In the genomic region with DNA sequence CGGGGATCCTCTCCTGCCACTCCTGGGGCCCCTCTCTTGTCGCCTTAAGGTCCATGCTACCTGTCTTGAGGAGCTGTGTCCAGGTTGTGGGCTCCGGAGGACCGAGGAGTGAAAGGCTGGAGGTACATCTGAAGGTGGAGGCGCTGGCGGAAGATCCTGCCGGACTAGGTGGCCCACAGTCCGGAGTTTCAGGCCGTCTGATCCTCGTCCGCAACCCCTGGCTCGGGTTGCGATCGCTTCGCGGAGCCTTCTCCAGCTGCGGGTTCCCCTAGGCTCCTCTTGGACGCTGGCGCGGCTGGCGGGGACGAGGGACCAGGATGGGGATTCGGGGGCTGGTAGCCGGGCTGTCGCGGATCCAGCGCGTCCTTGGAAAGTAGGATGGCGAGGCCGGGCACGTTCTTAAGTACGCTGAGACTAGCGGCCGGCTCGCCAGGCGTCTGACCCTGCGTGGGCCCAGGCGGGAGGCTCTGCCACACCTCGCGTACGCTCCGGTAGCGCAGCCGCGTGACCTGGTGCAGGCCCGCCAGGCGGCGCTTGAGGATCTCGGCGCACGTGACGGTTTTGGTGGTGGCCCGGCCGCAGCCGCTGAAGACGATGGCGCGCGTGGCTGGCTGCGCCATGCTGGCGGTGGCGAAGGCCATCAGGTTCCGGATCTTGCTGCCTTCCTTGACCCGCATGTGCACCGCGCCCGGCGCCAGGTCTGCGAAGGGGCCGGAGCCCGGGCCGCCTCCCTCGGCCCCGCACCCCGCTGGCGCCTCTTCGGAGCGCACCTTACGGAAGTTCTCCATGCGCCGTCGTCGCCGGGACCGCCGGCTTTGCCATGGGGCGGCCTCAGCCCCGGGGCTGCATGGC, we compare ENCODE assay signal across 8 cellular contexts. TPM values are rescaled to one million over a fixed set of nuclear protein-coding genes. Genes with fewer than 3 reads are reported as not detected.
DNase-seq lines count a peak whose midpoint lies in the region; ATAC-seq and TF ChIP-seq lines count a peak whose summit lies in the region.

No MANE protein-coding gene starts in this region.

- intact Hi-C loops in left cardiac atrium (cut with DNase I) = loop anchor here (10.0 kb wide), 1 partner anchor 321 kb away; no protein-coding TSS in a partner anchor
- intact Hi-C loops in aorta (cut with DNase I) = loop anchor here (5.0 to 10.0 kb wide), 2 partner anchors 246 to 321 kb away; a partner anchor contains a TSS

- H3K9me3 ChIP-seq in RWPE2 (ENCODE audit: severe bottlenecking) = no peaks in the 10 kb centered on the region
- no peaks in the 10 kb centered on the region for H3K9me3 ChIP-seq in aorta (ENCODE audit: control insufficient read depth, low read length)

- H3K4me1 ChIP-seq in RWPE2 (ENCODE audit: insufficient read depth, poor library complexity, severe bottlenecking) = peaks cover 20% of the 10 kb centered on the region
- H3K4me1 ChIP-seq in aorta (ENCODE audit: control insufficient read depth in 1 of 2, insufficient read depth in 2 of 2, low read length in 2 of 2) = no peaks in the 10 kb centered on the region

- peak; percentile 47 for DNase-seq in NCI-H1105 treated with DMSO at 0.1 percent for 48 hours (lab: John Stamatoyannopoulos, UW)
- DNase-seq in NCI-H1105 (lab: John Stamatoyannopoulos, UW) = no peak
- peak; percentile 87 for DNase-seq in RWPE2 (ENCODE audit: low spot score)
- peak; percentile 27 for DNase-seq in activated naive CD8-positive, alpha-beta T cell treated with anti-CD3 and anti-CD28 coated beads, Interleukin-2, amount 50 U/mL, for 16 hours (ENCODE audit: low read depth, low spot score)
- peak; percentile 86 for DNase-seq in left cardiac atrium
- peak; percentile 34 for DNase-seq in putamen (ENCODE audit: low spot score)
- peak; percentile 88 to 92 for DNase-seq in aorta

- H3K36me3 ChIP-seq in RWPE2 (ENCODE audit: low read depth) (no peaks in the 10 kb centered on the region), aorta (ENCODE audit: control insufficient read depth in 1 of 2, insufficient read depth in 2 of 2, low read length in 1 of 2) (no peaks in the 10 kb centered on the region)

- H3K4me3 ChIP-seq in RWPE2 (ENCODE audit: severe bottlenecking) (peak overlapping the region; percentile 40), aorta (ENCODE audit: low read length in 2 of 2) (peak overlapping the region; percentile 36 to 37)

- H3K27me3 ChIP-seq in RWPE2 (ENCODE audit: insufficient read depth, poor library complexity, severe bottlenecking) (no peaks in the 10 kb centered on the region), aorta (ENCODE audit: control insufficient read depth in 1 of 2, insufficient read depth in 2 of 2, low read length in 1 of 2) (no peaks in the 10 kb centered on the region)

- H3K27ac ChIP-seq in RWPE2 (ENCODE audit: poor library complexity, severe bottlenecking) (peak overlapping the region; percentile 61), aorta (ENCODE audit: low read depth in 1 of 2, low read length in 2 of 2) (peak overlapping the region in 1 of 2 donors; percentile 28)

- 14 to 16% methylated on average over 79 to 88 of the region's 88 CpGs for WGBS in aorta, 2 donors

- ATAC-seq in HG03095 (IDR thresholded peaks at IDR 0.05; ENCODE audit: unreplicated experiment) = peak; percentile 50
- ATAC-seq in RWPE2 (ENCODE audit: low read depth) = peak; percentile 30
- ATAC-seq in left cardiac atrium = peak; percentile 63 to 68
- ATAC-seq in aorta (ENCODE audit: low FRiP score) = peak; percentile 78

- peak; percentile 76 for TF ChIP-seq CTCF in RWPE2 (IDR thresholded peaks at IDR 0.05; ENCODE audit: poor library complexity, severe bottlenecking)

RNA-seq across cellular contexts. Expression of a gene that starts 0.6 kb away (rescaled TPM):
- total RNA-seq in left cardiac atrium = 1 to 10 TPM; 6.3 to 6.6 TPM
- total RNA-seq in aorta = 1 to 10 TPM; 3.6 to 5.8 TPM
- 1 to 10 TPM; 2.7 to 6.5 TPM for polyA plus RNA-seq in aorta

RNA-seq across cellular contexts. Expression of a gene that starts 18.1 kb away (rescaled TPM):
- total RNA-seq in left cardiac atrium (100 to 1,000 TPM; 817 to 989 TPM), aorta (10 to 100 TPM; 72.6 to 79.6 TPM)
- polyA plus RNA-seq in aorta = 100 to 1,000 TPM; 128 to 222 TPM

RNA-seq across cellular contexts. Expression of a gene that starts 39.3 kb away (rescaled TPM):
- total RNA-seq in left cardiac atrium = 1 to 10 TPM; 4.5 to 5.7 TPM
- total RNA-seq in aorta = 1 to 10 TPM; 3.7 to 5.8 TPM
- 1 to 10 TPM in 1 of 2 donors, under 1 TPM in 1; 0.64 to 9.4 TPM for polyA plus RNA-seq in aorta

RNA-seq across cellular contexts. Expression of a gene that starts 49.4 kb away (rescaled TPM):
- total RNA-seq in left cardiac atrium (100 to 1,000 TPM in 1 of 2 donors, 10 to 100 TPM in 1; 91.2 to 117 TPM), aorta (10 to 100 TPM; 64.7 to 88.4 TPM)
- polyA plus RNA-seq in aorta = 10 to 100 TPM; 29.6 to 61.2 TPM

Comparison
In these comparisons a context has a peak if more than half of its experiments do, and no peak if none do; other contexts are left out.
1. RNA of a gene that starts 18.1 kb away (total RNA-seq): 817 to 989 TPM in left cardiac atrium; 72.6 to 79.6 TPM in aorta; every median in the first group is over 10 times any median in the second.
2. Peak in every context shown above with its lines, with median percentiles within 50 percentile points of each other: ATAC-seq.